ENCODE assay signal across 7 cellular contexts in the genomic region with DNA sequence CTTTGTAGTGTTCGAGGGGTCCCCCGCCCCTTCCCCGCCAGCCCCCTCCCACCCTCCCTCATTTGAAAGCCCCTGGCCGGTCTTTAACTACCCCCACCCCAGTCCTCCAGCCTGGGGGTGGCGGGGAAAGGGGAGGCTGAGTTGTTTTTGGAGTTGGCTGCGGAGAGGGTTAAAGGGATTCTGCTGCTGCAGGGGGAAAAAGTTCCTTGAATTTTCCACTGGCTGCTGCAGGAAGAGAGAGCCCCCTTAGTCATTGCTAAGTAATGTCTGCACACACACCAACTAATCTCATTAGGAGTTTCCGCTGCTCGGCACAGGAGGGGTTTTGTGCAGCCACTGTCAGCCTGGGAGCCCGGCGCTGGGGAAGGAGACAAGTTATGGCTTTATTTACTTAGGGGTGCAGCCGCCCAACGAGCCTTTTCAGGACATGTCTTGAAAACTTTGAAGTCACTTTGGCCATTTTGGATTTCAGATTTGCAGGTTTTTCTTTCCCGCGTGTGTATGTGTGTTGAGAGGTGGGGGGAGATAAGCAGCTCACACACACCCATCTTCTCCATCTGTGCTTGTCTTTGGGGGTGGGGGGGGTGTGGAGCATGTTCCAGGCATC. TPM values are rescaled to one million over a fixed set of nuclear protein-coding genes. Genes with fewer than 3 reads are reported as not detected.
DNase-seq lines count a peak whose midpoint lies in the region; ATAC-seq, FAIRE-seq and TF ChIP-seq lines count a peak whose summit lies in the region.

No MANE protein-coding gene starts in this region.

- TF ChIP-seq RAD21 in HCT116 (IDR thresholded peaks at IDR 0.05; ENCODE audit: low read depth): no peak

- TF ChIP-seq CTCF in HCT116 (IDR thresholded peaks at IDR 0.05 in 2 of 3, conservative IDR thresholded peaks at IDR 0.05 in 1 of 3; ENCODE audit: borderline replicate concordance in 1 of 3, insufficient read depth in 1 of 3, low read depth in 2 of 3, low read length in 2 of 3) (no peak), brain microvascular endothelial cell (IDR thresholded peaks at IDR 0.05; ENCODE audit: low read depth, low read length, missing control alignments) (no peak), kidney (IDR thresholded peaks at IDR 0.05; ENCODE audit: borderline replicate concordance, extremely low read depth, insufficient read depth) (no peak)

- H3K4me1 ChIP-seq in HCT116 (ENCODE audit: control insufficient read depth in 1 of 2, insufficient read depth in 2 of 2, low read length in 2 of 2): peaks cover 43 to 61% of the 10 kb centered on the region in 2 experiments
- H3K4me1 ChIP-seq in kidney (ENCODE audit: control insufficient read depth in 1 of 2, insufficient read depth in 1 of 2, low read depth in 1 of 2, low read length in 2 of 2): no peaks in the 10 kb centered on the region

- RAD21 ChIA-PET in HCT116 (lab: Charles Lee; ENCODE audit: low non-redundant PET in 1 of 2, low total read pairs in 2 of 2, uncharacterized antibody in 2 of 2, unreplicated experiment in 2 of 2): interaction anchor here in 1 of 2 experiments (0.7 kb wide), 1 partner anchor 160 kb away, joined by 3 read pairs; no protein-coding TSS in a partner anchor

- H3K79me2 ChIP-seq in HCT116 (ENCODE audit: insufficient read depth, low read length): peaks cover 62% of the 10 kb centered on the region

- H3K27me3 ChIP-seq in HCT116 (ENCODE audit: insufficient read depth, low read length) (no peaks in the 10 kb centered on the region), brain microvascular endothelial cell (replicated peaks) (no peaks in the 10 kb centered on the region)

- H3K4me3 ChIP-seq in HCT116 (replicated peaks in 1 of 2; ENCODE audit: low read depth in 1 of 2, low read length in 2 of 2) (peak overlapping the region; percentile 86 to 88), brain microvascular endothelial cell (ENCODE audit: low read depth, low read length) (peak overlapping the region; percentile 95), kidney (ENCODE audit: low read length in 2 of 2) (peak overlapping the region; percentile 77 to 78)

- POLR2A ChIA-PET in HCT116 (lab: Charles Lee): interaction anchor here (1.0 kb wide), 1 partner anchor 19 kb away, joined by 5 read pairs; no protein-coding TSS in a partner anchor

- intact Hi-C loops in HCT116 (cut with micrococcal nuclease): loop anchor here (5.0 kb wide), 2 partner anchors 134 to 149 kb away; no protein-coding TSS in a partner anchor
- intact Hi-C loops in kidney (cut with DNase I): no loop called here

- FAIRE-seq in kidney (lab: Jason Lieb, UNC): no peak

- H3K9ac ChIP-seq in HCT116 (ENCODE audit: low read length): peak overlapping the region; percentile 81
- H3K9ac ChIP-seq in kidney (ENCODE audit: low read length in 2 of 2): peak overlapping the region in 1 of 2 donors; percentile 16

- H3K36me3 ChIP-seq in HCT116 (ENCODE audit: control insufficient read depth in 1 of 2, insufficient read depth in 2 of 2, low read length in 2 of 2) (no peaks in the 10 kb centered on the region), brain microvascular endothelial cell (replicated peaks) (peaks cover 3% of the 10 kb centered on the region), kidney (ENCODE audit: control insufficient read depth in 1 of 2, insufficient read depth in 2 of 2, low read length in 2 of 2) (no peaks in the 10 kb centered on the region)

- TF ChIP-seq POLR2A in HCT116 (IDR thresholded peaks at IDR 0.05; ENCODE audit: borderline replicate concordance, extremely low read depth, insufficient read depth, insufficient read length): no peak

- in situ Hi-C loops in brain microvascular endothelial cell (cut with HindIII; ENCODE audit: low pct_ligation_motif_present, low sequenced_read_pairs): no loop called here

- peak overlapping the region; percentile 97 for H3K4me2 ChIP-seq in HCT116 (ENCODE audit: low read length)

- no TSS peak for BruUV-seq in HCT116 (replicated peaks; lab: Mats Ljungman, UMichigan)

- CTCF ChIA-PET in HCT116 (lab: Charles Lee): interaction anchor here (1.5 kb wide), 1 partner anchor 19 kb away, joined by 4 read pairs; no protein-coding TSS in a partner anchor

- H3K27ac ChIP-seq in HCT116 (ENCODE audit: low read depth, low read length): peak overlapping the region; percentile 94
- H3K27ac ChIP-seq in brain microvascular endothelial cell: peak overlapping the region; percentile 98
- H3K27ac ChIP-seq in kidney (ENCODE audit: low read depth in 2 of 2, low read length in 2 of 2): peak overlapping the region; percentile 14 to 32

- H4K20me1 ChIP-seq in HCT116 (ENCODE audit: insufficient read depth): no peaks in the 10 kb centered on the region

- no peak overlapping the region for H2AFZ ChIP-seq in HCT116 (ENCODE audit: low read depth, low read length, poor library complexity, severe bottlenecking)

- H3K9me3 ChIP-seq in HCT116 (ENCODE audit: control insufficient read depth in 1 of 2, insufficient read depth in 1 of 2, low read depth in 1 of 2, low read length in 2 of 2) (no peaks in the 10 kb centered on the region), kidney (ENCODE audit: control insufficient read depth in 1 of 2, low read length in 2 of 2) (no peaks in the 10 kb centered on the region)

- ATAC-seq in HCT116: peak; percentile 13

- no peaks in the 10 kb centered on the region for H3K9me2 ChIP-seq in HCT116 (ENCODE audit: insufficient read depth)

- DNase-seq in HCT116 (ENCODE audit: low read depth, low spot score) (no peak), T follicular helper cell (ENCODE audit: low read depth) (peak; percentile 22), brain microvascular endothelial cell (peak; percentile 64), kidney (peak; percentile 77), NCI-H2196 treated with DMSO at 0.1 percent for 48 hours (lab: John Stamatoyannopoulos, UW; ENCODE audit: unreplicated experiment) (no peak), NCI-H2081 treated with DMSO at 0.1 percent for 48 hours (lab: John Stamatoyannopoulos, UW) (no peak)
- peak; percentile 26 for DNase-seq in stimulated activated CD8-positive, alpha-beta memory T cell treated with anti-CD3 and anti-CD28 coated beads, Interleukin-4, amount 100 ng/mL, for 24 hours (ENCODE audit: low read depth)

TF ChIP-seq in HCT116, 20 proteins besides CTCF, POLR2A, EP300 and RAD21 (continues in another document):
- no peak for TF ChIP-seq SIN3A (IDR thresholded peaks at IDR 0.05; ENCODE audit: low read depth)
- no peak for TF ChIP-seq ELF1 (IDR thresholded peaks at IDR 0.05; ENCODE audit: borderline replicate concordance, low read depth)
- no peak for TF ChIP-seq TCF7L2 (IDR thresholded peaks at IDR 0.05; ENCODE audit: borderline replicate concordance, extremely low read depth, insufficient read depth, insufficient read length)
- TF ChIP-seq SP1 (IDR thresholded peaks at IDR 0.05; ENCODE audit: low read depth): no peak; the same call in 1 of the 2 replicates
- TF ChIP-seq ZFX (IDR thresholded peaks at IDR 0.05): no peak
- peak; percentile 13; the same call in 1 of the 2 replicates for TF ChIP-seq FOSL1 (IDR thresholded peaks at IDR 0.05; ENCODE audit: low read depth)
- TF ChIP-seq EGR1 (IDR thresholded peaks at IDR 0.05; ENCODE audit: low read depth): no peak
- TF ChIP-seq, protein P1, sequence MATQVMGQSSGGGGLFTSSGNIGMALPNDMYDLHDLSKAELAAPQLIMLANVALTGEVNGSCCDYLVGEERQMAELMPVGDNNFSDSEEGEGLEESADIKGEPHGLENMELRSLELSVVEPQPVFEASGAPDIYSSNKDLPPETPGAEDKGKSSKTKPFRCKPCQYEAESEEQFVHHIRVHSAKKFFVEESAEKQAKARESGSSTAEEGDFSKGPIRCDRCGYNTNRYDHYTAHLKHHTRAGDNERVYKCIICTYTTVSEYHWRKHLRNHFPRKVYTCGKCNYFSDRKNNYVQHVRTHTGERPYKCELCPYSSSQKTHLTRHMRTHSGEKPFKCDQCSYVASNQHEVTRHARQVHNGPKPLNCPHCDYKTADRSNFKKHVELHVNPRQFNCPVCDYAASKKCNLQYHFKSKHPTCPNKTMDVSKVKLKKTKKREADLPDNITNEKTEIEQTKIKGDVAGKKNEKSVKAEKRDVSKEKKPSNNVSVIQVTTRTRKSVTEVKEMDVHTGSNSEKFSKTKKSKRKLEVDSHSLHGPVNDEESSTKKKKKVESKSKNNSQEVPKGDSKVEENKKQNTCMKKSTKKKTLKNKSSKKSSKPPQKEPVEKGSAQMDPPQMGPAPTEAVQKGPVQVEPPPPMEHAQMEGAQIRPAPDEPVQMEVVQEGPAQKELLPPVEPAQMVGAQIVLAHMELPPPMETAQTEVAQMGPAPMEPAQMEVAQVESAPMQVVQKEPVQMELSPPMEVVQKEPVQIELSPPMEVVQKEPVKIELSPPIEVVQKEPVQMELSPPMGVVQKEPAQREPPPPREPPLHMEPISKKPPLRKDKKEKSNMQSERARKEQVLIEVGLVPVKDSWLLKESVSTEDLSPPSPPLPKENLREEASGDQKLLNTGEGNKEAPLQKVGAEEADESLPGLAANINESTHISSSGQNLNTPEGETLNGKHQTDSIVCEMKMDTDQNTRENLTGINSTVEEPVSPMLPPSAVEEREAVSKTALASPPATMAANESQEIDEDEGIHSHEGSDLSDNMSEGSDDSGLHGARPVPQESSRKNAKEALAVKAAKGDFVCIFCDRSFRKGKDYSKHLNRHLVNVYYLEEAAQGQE (IDR thresholded peaks at IDR 0.05; ENCODE audit: low read depth): no peak
- TF ChIP-seq, protein P2, sequence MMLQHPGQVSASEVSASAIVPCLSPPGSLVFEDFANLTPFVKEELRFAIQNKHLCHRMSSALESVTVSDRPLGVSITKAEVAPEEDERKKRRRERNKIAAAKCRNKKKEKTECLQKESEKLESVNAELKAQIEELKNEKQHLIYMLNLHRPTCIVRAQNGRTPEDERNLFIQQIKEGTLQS (IDR thresholded peaks at IDR 0.05): no peak
- TF ChIP-seq ZNF274 (IDR thresholded peaks at IDR 0.05; ENCODE audit: low read depth, low read length): no peak
- no peak for TF ChIP-seq SRF (IDR thresholded peaks at IDR 0.05; ENCODE audit: low read depth)
- TF ChIP-seq CEBPB (IDR thresholded peaks at IDR 0.05; ENCODE audit: low read depth): no peak
- TF ChIP-seq EZH2 (IDR thresholded peaks at IDR 0.05): no peak
- no peak; the same call in 1 of the 2 replicates for TF ChIP-seq POLR2AphosphoS5 (IDR thresholded peaks at IDR 0.05; ENCODE audit: low read depth, low read length)
- TF ChIP-seq, protein P3, sequence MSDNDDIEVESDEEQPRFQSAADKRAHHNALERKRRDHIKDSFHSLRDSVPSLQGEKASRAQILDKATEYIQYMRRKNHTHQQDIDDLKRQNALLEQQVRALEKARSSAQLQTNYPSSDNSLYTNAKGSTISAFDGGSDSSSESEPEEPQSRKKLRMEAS (IDR thresholded peaks at IDR 0.05): peak; percentile 20; the same call in 1 of the 2 replicates
- peak; percentile 8; the same call in 1 of the 2 replicates for TF ChIP-seq JUND (IDR thresholded peaks at IDR 0.05)
- TF ChIP-seq CBX3 (IDR thresholded peaks at IDR 0.05; ENCODE audit: low read depth): no peak
- no peak for TF ChIP-seq EZH2phosphoT487 (IDR thresholded peaks at IDR 0.05; ENCODE audit: borderline replicate concordance)

RNA-seq across cellular contexts. Expression of a gene that starts 1.8 kb away (rescaled TPM):
- total RNA-seq in HCT116 (2021; ENCODE audit: unreplicated experiment): 45.6 TPM
- 42.5 and 44.0 TPM in 2 replicates for polyA plus RNA-seq in HCT116 (2012)
- total RNA-seq in kidney: 59.5 TPM
- 10.5 TPM for polyA plus RNA-seq in kidney (ENCODE audit: insufficient read depth, low read depth, low replicate concordance)

Comparison
In these comparisons a context has a peak if more than half of its experiments do, and no peak if none do; other contexts are left out.
1. DNase-seq: peak in T follicular helper cell (single experiment), brain microvascular endothelial cell (single experiment), kidney (single experiment) and stimulated activated CD8-positive, alpha-beta memory T cell treated with anti-CD3 and anti-CD28 coated beads, Interleukin-4, amount 100 ng/mL, for 24 hours (single experiment); none in HCT116 (single experiment), NCI-H2196 treated with DMSO at 0.1 percent for 48 hours (single experiment) and NCI-H2081 treated with DMSO at 0.1 percent for 48 hours (single experiment).
2. H3K27ac ChIP-seq: peak in every context shown above with its lines; median percentile 98 in brain microvascular endothelial cell; 94 in HCT116; 23 in kidney.
3. Peak in every context shown above with its lines, with median percentiles within 50 percentile points of each other: H3K4me3 ChIP-seq.